ENCODE assay signal across 1 cellular context in genomic region chr15:79089890-79090486, GRCh38.
TF ChIP-seq lines count a peak whose summit lies in the region.

No MANE protein-coding gene starts in this region.

TF ChIP-seq in SK-N-SH, 30 proteins besides CTCF, POLR2A, EP300 and RAD21 (continued from another document):
- TF ChIP-seq NFIC (IDR thresholded peaks at IDR 0.05; ENCODE audit: borderline replicate concordance) (no peak), NRF1 (IDR thresholded peaks at IDR 0.05; ENCODE audit: low read depth, low read length) (no peak), JUND (IDR thresholded peaks at IDR 0.05) (no peak), USF2 (IDR thresholded peaks at IDR 0.05; ENCODE audit: borderline replicate concordance, low read depth, low read length) (no peak), FOSL2 (IDR thresholded peaks at IDR 0.05; ENCODE audit: borderline replicate concordance, low read depth) (no peak), EZH2phosphoT487 (IDR thresholded peaks at IDR 0.05; ENCODE audit: borderline replicate concordance, low read depth) (no peak)
